In genomic region chr11:8263769-8264410, GRCh38 we compare ENCODE assay signal across 7 cellular contexts. TPM values are rescaled to one million over a fixed set of nuclear protein-coding genes. Genes with fewer than 3 reads are reported as not detected.
DNase-seq lines count a peak whose midpoint lies in the region; ATAC-seq and TF ChIP-seq lines count a peak whose summit lies in the region.

TSS of gene LMO1 (minus strand) at chr11:8263878. CDS start at chr11:8263362, 516 bp downstream.

- H3K4me1 ChIP-seq in colonic mucosa = peaks cover 5% of the 10 kb centered on the region

- DNase-seq in GM13976 (ENCODE audit: low spot score) = peak; percentile 89
- DNase-seq in NCI-H226 = peak; percentile 52
- DNase-seq in activated CD4-positive, alpha-beta T cell treated with anti-CD3 and anti-CD28 coated beads for 1 hour = peak; percentile 54
- peak; percentile 83 for DNase-seq in colonic mucosa
- peak; percentile 73 for DNase-seq in left lobe of liver (ENCODE audit: low spot score)
- peak; percentile 70 for DNase-seq in stimulated activated CD4-positive, alpha-beta T cell treated with anti-CD3 and anti-CD28 coated beads, Interleukin-1b, Interleukin-23, amount 100 ng/mL, for 48 hours

- H3K27ac ChIP-seq in colonic mucosa = no peak within 1 kb of the TSS

- in situ Hi-C loops in GM13976 (cut with MboI; ENCODE audit: low sequenced_read_pairs, unreplicated experiment) = no loop called here

- no peaks in the 10 kb centered on the region for H3K9me3 ChIP-seq in colonic mucosa

- H3K4me3 ChIP-seq in colonic mucosa = peak within 1 kb of the TSS; percentile 35

- intact Hi-C loops in colonic mucosa (cut with DNase I) = no loop called here

- H3K9ac ChIP-seq in colonic mucosa (ENCODE audit: low read depth in 2 of 2, low read length in 2 of 2) = no peak within 1 kb of the TSS

- ATAC-seq in HG03108 (IDR thresholded peaks at IDR 0.05; ENCODE audit: unreplicated experiment) = peak; percentile 67
- ATAC-seq in left lobe of liver = peak; percentile 89

- TF ChIP-seq CTCF in GM13976 (IDR thresholded peaks at IDR 0.05; ENCODE audit: borderline replicate concordance, control extremely low read depth, extremely low read depth, insufficient read depth, missing control alignments) (peak; percentile 71), colonic mucosa (IDR thresholded peaks at IDR 0.05) (peak; percentile 85)

- H3K27me3 ChIP-seq in colonic mucosa = peaks cover 57% of the 10 kb centered on the region

- no peaks in the 10 kb centered on the region for H3K36me3 ChIP-seq in colonic mucosa

RNA-seq across cellular contexts. Expression of gene LMO1, which starts in this region (rescaled TPM):
- total RNA-seq in colonic mucosa (not detected), left lobe of liver (not detected)

Comparison
In these comparisons a context has a peak if more than half of its experiments do, and no peak if none do; other contexts are left out.
1. Peak in DNase-seq and H3K4me3 ChIP-seq in colonic mucosa; RNA of the gene not detected or under 1 TPM.
2. Peak in DNase-seq and ATAC-seq in left lobe of liver; RNA of the gene not detected or under 1 TPM.